21 cellular contexts compared by ENCODE assay signal in genomic region chr22:48753381-48753730, GRCh38.
"Had no signal": no experiment of that assay in that cellular context is flagged by ENCODE, and none has a peak within 500 bp of the region (broad histone marks: within the 10 kb centered on the region; RNA-seq: fewer than 3 reads in every experiment).

No MANE protein-coding gene starts in this region.

- H3K9me3 ChIP-seq: left lung, pancreas, tibial nerve, uterus had no signal

- H3K4me1 ChIP-seq: foreskin keratinocyte, left lung, pancreas, tibial nerve, uterus had no signal

- H3K36me3 ChIP-seq: cardiac muscle cell, left lung, pancreas, uterus had no signal

- H3K27ac ChIP-seq: cardiac muscle cell, dorsolateral prefrontal cortex, epithelial cell of prostate, foreskin keratinocyte, left lung, pancreas, SK-N-MC, tibial nerve, uterus had no signal

- H3K27me3 ChIP-seq: cardiac muscle cell, dorsolateral prefrontal cortex, foreskin keratinocyte, pancreas, tibial nerve, uterus had no signal

- H3K4me3 ChIP-seq: cardiac muscle cell, dorsolateral prefrontal cortex, left lung, pancreas, SK-N-MC, tibial nerve, uterus had no signal

- DNase-seq: activated B cell treated with CpG ODN at 0.5 μM for 24 hours; activated CD4-positive, alpha-beta T cell treated with anti-CD3 and anti-CD28 coated beads for 4 hours; activated CD8-positive, alpha-beta T cell treated with anti-CD3 and anti-CD28 coated beads for 36 hours; activated naive CD4-positive, alpha-beta T cell treated with Interleukin-2 at 50 U/mL for 16 hours; activated naive CD8-positive, alpha-beta T cell treated with anti-CD3 and anti-CD28 coated beads, Interleukin-2, amount 10 ng/mL, durations not matched to agents 7 days and 5 days; amygdala; foreskin keratinocyte; hypothalamus; kidney; mammary epithelial cell; stimulated activated CD4-positive, alpha-beta T cell treated with anti-CD3 and anti-CD28 coated beads, Interleukin-12 subunit alpha, Interleukin-12 subunit beta, amount 100 ng/mL, for 4 hours; stimulated activated CD4-positive, alpha-beta T cell treated with anti-CD3 and anti-CD28 coated beads, Interleukin-1b, Interleukin-23, amount 100 ng/mL, for 48 hours; stimulated activated naive CD8-positive, alpha-beta T cell treated with anti-CD3 and anti-CD28 coated beads, Interleukin-15, Interleukin-2, amounts not matched to agents 100 U/mL and 50 U/mL, for 24 hours; uterus had no signal

- ATAC-seq: activated CD8-positive, alpha-beta T cell treated with anti-CD3 and anti-CD28 coated beads for 36 hours; foreskin keratinocyte; left lung; pancreas; stimulated activated naive CD8-positive, alpha-beta T cell treated with anti-CD3 and anti-CD28 coated beads, Interleukin-15, Interleukin-2, amounts not matched to agents 100 U/mL and 50 U/mL, for 24 hours had no signal
